ENCODE assay signal across 1 cellular context in the genomic region with DNA sequence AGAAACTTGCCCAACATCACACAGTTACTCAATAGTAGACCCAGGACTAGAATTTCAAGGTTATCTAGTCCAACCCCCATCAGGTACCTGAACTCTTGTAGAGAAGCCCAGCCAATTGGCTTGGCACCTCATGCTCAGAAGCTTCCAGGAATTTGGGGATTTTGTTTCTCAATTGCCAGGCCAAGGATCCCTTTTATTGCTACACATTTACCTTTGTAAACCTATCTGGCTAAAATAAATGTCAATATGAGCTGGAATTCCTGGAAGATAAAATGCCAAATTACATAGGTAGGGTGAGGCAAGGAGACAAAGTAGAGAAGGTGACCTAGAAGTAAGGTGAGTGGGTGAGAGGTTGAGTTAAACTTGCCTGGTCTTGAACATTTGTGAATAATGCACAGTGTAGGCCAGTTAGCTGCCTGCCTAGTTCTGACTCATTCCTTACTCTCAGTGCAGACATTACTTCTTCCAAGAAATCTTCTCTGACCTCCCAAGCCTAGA.
TF ChIP-seq lines count a peak whose summit lies in the region.

No MANE protein-coding gene starts in this region.

TF ChIP-seq in IMR-90, 13 proteins besides CTCF, POLR2A, EP300 and RAD21:
- TF ChIP-seq CEBPB (IDR thresholded peaks at IDR 0.05; ENCODE audit: low read depth, low read length): no peak
- no peak for TF ChIP-seq FOS (IDR thresholded peaks at IDR 0.05; ENCODE audit: low read depth, low read length)
- TF ChIP-seq RCOR1 (IDR thresholded peaks at IDR 0.05; ENCODE audit: insufficient replicate concordance, low read length): no peak
- no peak for TF ChIP-seq CHD1 (IDR thresholded peaks at IDR 0.05; ENCODE audit: low read depth, low read length)
- no peak for TF ChIP-seq MAFK (IDR thresholded peaks at IDR 0.05; ENCODE audit: low read depth, low read length)
- no peak for TF ChIP-seq SMC3 (IDR thresholded peaks at IDR 0.05; ENCODE audit: low read depth, low read length)
- no peak for TF ChIP-seq MXI1 (IDR thresholded peaks at IDR 0.05; ENCODE audit: borderline replicate concordance, low read depth, low read length)
- TF ChIP-seq, protein P1, sequence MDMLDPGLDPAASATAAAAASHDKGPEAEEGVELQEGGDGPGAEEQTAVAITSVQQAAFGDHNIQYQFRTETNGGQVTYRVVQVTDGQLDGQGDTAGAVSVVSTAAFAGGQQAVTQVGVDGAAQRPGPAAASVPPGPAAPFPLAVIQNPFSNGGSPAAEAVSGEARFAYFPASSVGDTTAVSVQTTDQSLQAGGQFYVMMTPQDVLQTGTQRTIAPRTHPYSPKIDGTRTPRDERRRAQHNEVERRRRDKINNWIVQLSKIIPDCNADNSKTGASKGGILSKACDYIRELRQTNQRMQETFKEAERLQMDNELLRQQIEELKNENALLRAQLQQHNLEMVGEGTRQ (IDR thresholded peaks at IDR 0.05; ENCODE audit: low read depth, low read length): no peak
- no peak for TF ChIP-seq BHLHE40 (IDR thresholded peaks at IDR 0.05; ENCODE audit: low read depth, low read length)
- TF ChIP-seq NFE2L2 (IDR thresholded peaks at IDR 0.05; ENCODE audit: low read depth, low read length): no peak
- no peak for TF ChIP-seq MAZ (IDR thresholded peaks at IDR 0.05; ENCODE audit: borderline replicate concordance, low read depth, low read length)
- TF ChIP-seq ELK1 (IDR thresholded peaks at IDR 0.05; ENCODE audit: borderline replicate concordance, low read depth, low read length): no peak
- no peak for TF ChIP-seq RFX5 (IDR thresholded peaks at IDR 0.05; ENCODE audit: low read depth, low read length)
TF ChIP-seq in IMR-90: peak in this region for 0.
